10 cellular contexts compared by ENCODE assay signal in genomic region chr6:38876470-38876869, GRCh38.
DNase-seq lines count a peak whose midpoint lies in the region; ATAC-seq and TF ChIP-seq lines count a peak whose summit lies in the region.
"Had no signal": no experiment of that assay in that cellular context is flagged by ENCODE, and none has a peak within 500 bp of the region (broad histone marks: within the 10 kb centered on the region; RNA-seq: fewer than 3 reads in every experiment).

No MANE protein-coding gene starts in this region.

- TF ChIP-seq CTCF in choroid plexus epithelial cell (conservative IDR thresholded peaks at IDR 0.05; ENCODE audit: low read depth, low read length) (no peak), osteocyte (IDR thresholded peaks at IDR 0.05) (no peak), MM.1S (IDR thresholded peaks at IDR 0.05; ENCODE audit: low read length) (no peak)

- no peaks in the 10 kb centered on the region for H3K36me3 ChIP-seq in MM.1S (replicated peaks; ENCODE audit: insufficient read depth, low read length)

- H3K4me1 ChIP-seq in MM.1S (ENCODE audit: low read length), result no peaks in the 10 kb centered on the region

- H3K4me1 Mint-ChIP-seq in T-helper 17 cell (peaks cover 27% of the 10 kb centered on the region), osteocyte (ENCODE audit: unreplicated experiment) (no peaks in the 10 kb centered on the region)

- H3K27me3 Mint-ChIP-seq in T-helper 17 cell (peaks cover 5% of the 10 kb centered on the region), osteocyte (ENCODE audit: unreplicated experiment) (peaks cover 44% of the 10 kb centered on the region)

- H3K36me3 Mint-ChIP-seq in T-helper 17 cell (ENCODE audit: low read depth), result no peaks in the 10 kb centered on the region
- H3K36me3 Mint-ChIP-seq in osteocyte (ENCODE audit: unreplicated experiment), result no peaks in the 10 kb centered on the region

- H3K4me3 Mint-ChIP-seq in T-helper 17 cell, result peak overlapping the region; percentile 78
- H3K4me3 Mint-ChIP-seq in osteocyte (ENCODE audit: unreplicated experiment), result no peak overlapping the region
- H3K4me3 Mint-ChIP-seq: memory B cell had no signal

- H3K9me3 Mint-ChIP-seq in osteocyte (ENCODE audit: unreplicated experiment), result peaks cover 12% of the 10 kb centered on the region

- intact Hi-C loops in sciatic nerve (cut with DNase I), result no loop called here

- H2AFZ ChIP-seq in MM.1S (ENCODE audit: low read length), result no peak overlapping the region

- no peak overlapping the region for H3K4me2 ChIP-seq in MM.1S (ENCODE audit: low read depth, low read length)

- ATAC-seq in GM19463 (IDR thresholded peaks at IDR 0.05; ENCODE audit: unreplicated experiment) (peak; percentile 76), T-helper 17 cell (peak; percentile 97), sciatic nerve (peak; percentile 52), GM19328 (IDR thresholded peaks at IDR 0.05; ENCODE audit: unreplicated experiment) (no peak)

- H3K4me3 ChIP-seq in choroid plexus epithelial cell (ENCODE audit: low read depth, low read length) (no peak overlapping the region), MM.1S (ENCODE audit: low read length) (no peak overlapping the region)

- H3K79me2 ChIP-seq in MM.1S (ENCODE audit: low read length), result no peaks in the 10 kb centered on the region

- DNase-seq in T-helper 17 cell (peak in 2 of 3 donors; percentile 20 to 45), choroid plexus epithelial cell (ENCODE audit: low read depth) (peak; percentile 4), sciatic nerve (ENCODE audit: low spot score) (no peak), NCI-H748 (lab: John Stamatoyannopoulos, UW; ENCODE audit: unreplicated experiment) (no peak), osteocyte (ENCODE audit: extremely low spot score, unreplicated experiment) (no peak), MM.1S (no peak)
- DNase-seq: NCI-H1048 had no signal

- H3K27ac ChIP-seq in MM.1S (ENCODE audit: low read length), result no peak overlapping the region

- H3K27ac Mint-ChIP-seq in T-helper 17 cell, result peak overlapping the region; percentile 93
- no peak overlapping the region for H3K27ac Mint-ChIP-seq in osteocyte (ENCODE audit: unreplicated experiment)
- H3K27ac Mint-ChIP-seq: memory B cell had no signal

- H3K9me3 ChIP-seq in T-helper 17 cell (ENCODE audit: control insufficient read depth, low read length, poor library complexity, severe bottlenecking), result no peaks in the 10 kb centered on the region
- no peaks in the 10 kb centered on the region for H3K9me3 ChIP-seq in MM.1S (replicated peaks; ENCODE audit: insufficient read depth, low read length)

- no peaks in the 10 kb centered on the region for H3K27me3 ChIP-seq in MM.1S (replicated peaks; ENCODE audit: insufficient read depth, low read length)

- no peaks in the 10 kb centered on the region for H3F3A ChIP-seq in MM.1S (ENCODE audit: insufficient read depth, low read length)

- no peaks in the 10 kb centered on the region for H4K20me1 ChIP-seq in MM.1S (ENCODE audit: insufficient read depth, low read length)

- no peak overlapping the region for H3K9ac ChIP-seq in MM.1S (ENCODE audit: low read length)

- no peaks in the 10 kb centered on the region for H3K9me2 ChIP-seq in MM.1S (replicated peaks; ENCODE audit: insufficient read depth, low read length)

Comparison
In these comparisons a context has a peak if more than half of its experiments do, and no peak if none do; other contexts are left out.
1. DNase-seq: peak in T-helper 17 cell (2 of 3) and choroid plexus epithelial cell (single experiment); none in sciatic nerve (single experiment), NCI-H748 (single experiment), osteocyte (single experiment) and MM.1S (single experiment).